ENCODE assay signal across 8 cellular contexts in genomic region chr6:122472022-122472340, GRCh38. TPM values are rescaled to one million over a fixed set of nuclear protein-coding genes. Genes with fewer than 3 reads are reported as not detected.
DNase-seq lines count a peak whose midpoint lies in the region; ATAC-seq lines count a peak whose summit lies in the region.

No MANE protein-coding gene starts in this region.

- peak overlapping the region; percentile 93 for H3K4me3 ChIP-seq in iPS-11a (ENCODE audit: low read depth, low read length)

- H3K27ac Mint-ChIP-seq in activated T-cell treated with anti-CD3 and anti-CD28 coated beads, Interleukin-2, amount 50 U/mL, for 72 hours: peak overlapping the region; percentile 99
- peak overlapping the region; percentile 99 for H3K27ac Mint-ChIP-seq in activated CD8-positive, alpha-beta T cell treated with anti-CD3 and anti-CD28 coated beads, Interleukin-2, amount 10 ng/mL, durations not matched to agents 7 days and 5 days

- peak; percentile 31 to 47 for ATAC-seq in activated T-cell treated with anti-CD3 and anti-CD28 coated beads, Interleukin-2, amount 50 U/mL, for 72 hours (replicated peaks in 1 of 2)
- ATAC-seq in HG03175 (IDR thresholded peaks at IDR 0.05; ENCODE audit: unreplicated experiment): peak; percentile 51
- peak; percentile 55 for ATAC-seq in activated CD8-positive, alpha-beta T cell treated with anti-CD3 and anti-CD28 coated beads, Interleukin-2, amount 10 ng/mL, durations not matched to agents 7 days and 5 days
- ATAC-seq in stimulated activated naive CD8-positive, alpha-beta T cell treated with anti-CD3 and anti-CD28 coated beads, Interleukin-15, Interleukin-2, amounts not matched to agents 100 U/mL and 50 U/mL, for 24 hours: peak; percentile 44

- CTCF ChIA-PET in activated CD8-positive, alpha-beta T cell treated with anti-CD3 and anti-CD28 coated beads, Interleukin-2, amount 10 ng/mL, durations not matched to agents 7 days and 5 days (lab: Charles Lee): interaction anchor here (1.1 to 2.3 kb wide), 7 partner anchors 18 to 90 kb away, joined by 3 to 15 read pairs (median 6); partner anchors contain the start of gene HSF2

- H3K27me3 Mint-ChIP-seq in activated T-cell treated with anti-CD3 and anti-CD28 coated beads, Interleukin-2, amount 50 U/mL, for 72 hours (ENCODE audit: low read depth): no peaks in the 10 kb centered on the region
- H3K27me3 Mint-ChIP-seq in activated CD8-positive, alpha-beta T cell treated with anti-CD3 and anti-CD28 coated beads, Interleukin-2, amount 10 ng/mL, durations not matched to agents 7 days and 5 days (ENCODE audit: low read depth): no peaks in the 10 kb centered on the region

- H3K36me3 Mint-ChIP-seq in activated T-cell treated with anti-CD3 and anti-CD28 coated beads, Interleukin-2, amount 50 U/mL, for 72 hours (ENCODE audit: insufficient read depth in 2 of 2): peaks cover 7 to 15% of the 10 kb centered on the region in 2 donors
- peaks cover 21% of the 10 kb centered on the region for H3K36me3 Mint-ChIP-seq in activated CD8-positive, alpha-beta T cell treated with anti-CD3 and anti-CD28 coated beads, Interleukin-2, amount 10 ng/mL, durations not matched to agents 7 days and 5 days (ENCODE audit: low read depth)

- H3K4me3 Mint-ChIP-seq in activated T-cell treated with anti-CD3 and anti-CD28 coated beads, Interleukin-2, amount 50 U/mL, for 72 hours: peak overlapping the region; percentile 95
- peak overlapping the region; percentile 94 for H3K4me3 Mint-ChIP-seq in activated CD8-positive, alpha-beta T cell treated with anti-CD3 and anti-CD28 coated beads, Interleukin-2, amount 10 ng/mL, durations not matched to agents 7 days and 5 days

- DNase-seq in activated T-cell treated with anti-CD3 and anti-CD28 coated beads, Interleukin-2, amount 50 U/mL, for 72 hours: no peak
- DNase-seq in activated T-cell treated with anti-CD3 and anti-CD28 coated beads, Interleukin-2, amount 50 U/mL, for 1 hour: no peak
- DNase-seq in activated CD8-positive, alpha-beta T cell treated with anti-CD3 and anti-CD28 coated beads, Interleukin-2, amount 10 ng/mL, durations not matched to agents 7 days and 5 days: no peak
- no peak for DNase-seq in stimulated activated naive CD8-positive, alpha-beta T cell treated with anti-CD3 and anti-CD28 coated beads, Interleukin-15, Interleukin-2, amounts not matched to agents 100 U/mL and 50 U/mL, for 24 hours
- DNase-seq in islet precursor cell: no peak
- no peak for DNase-seq in NCI-H2081 (lab: John Stamatoyannopoulos, UW)

- H3K9me3 Mint-ChIP-seq in activated T-cell treated with anti-CD3 and anti-CD28 coated beads, Interleukin-2, amount 50 U/mL, for 72 hours: no peaks in the 10 kb centered on the region
- H3K9me3 Mint-ChIP-seq in activated CD8-positive, alpha-beta T cell treated with anti-CD3 and anti-CD28 coated beads, Interleukin-2, amount 10 ng/mL, durations not matched to agents 7 days and 5 days (ENCODE audit: insufficient read depth): no peaks in the 10 kb centered on the region

- POLR2A ChIA-PET in activated CD8-positive, alpha-beta T cell treated with anti-CD3 and anti-CD28 coated beads, Interleukin-2, amount 10 ng/mL, durations not matched to agents 7 days and 5 days (lab: Charles Lee): interaction anchor here (0.5 to 2.4 kb wide), 18 partner anchors 8 to 1137 kb away, joined by 3 to 15 read pairs (median 5); partner anchors contain the start of genes HSF2 and TBC1D32

- H3K4me1 Mint-ChIP-seq in activated T-cell treated with anti-CD3 and anti-CD28 coated beads, Interleukin-2, amount 50 U/mL, for 72 hours (ENCODE audit: low read depth): peaks cover 36% of the 10 kb centered on the region
- H3K4me1 Mint-ChIP-seq in activated CD8-positive, alpha-beta T cell treated with anti-CD3 and anti-CD28 coated beads, Interleukin-2, amount 10 ng/mL, durations not matched to agents 7 days and 5 days (ENCODE audit: low read depth): peaks cover 21% of the 10 kb centered on the region

RNA-seq across cellular contexts. Expression of gene SERINC1, which starts 0.4 kb away (rescaled TPM):
- 10 to 100 TPM; 61.3 to 78.2 TPM for total RNA-seq in activated T-cell treated with anti-CD3 and anti-CD28 coated beads, Interleukin-2, amount 50 U/mL, for 72 hours
- 10 to 100 TPM; 41.9 to 44.9 TPM for total RNA-seq in activated CD8-positive, alpha-beta T cell treated with anti-CD3 and anti-CD28 coated beads, Interleukin-2, amount 10 ng/mL, durations not matched to agents 7 days and 5 days
